ENCODE assay signal across 1 cellular context in the genomic region with DNA sequence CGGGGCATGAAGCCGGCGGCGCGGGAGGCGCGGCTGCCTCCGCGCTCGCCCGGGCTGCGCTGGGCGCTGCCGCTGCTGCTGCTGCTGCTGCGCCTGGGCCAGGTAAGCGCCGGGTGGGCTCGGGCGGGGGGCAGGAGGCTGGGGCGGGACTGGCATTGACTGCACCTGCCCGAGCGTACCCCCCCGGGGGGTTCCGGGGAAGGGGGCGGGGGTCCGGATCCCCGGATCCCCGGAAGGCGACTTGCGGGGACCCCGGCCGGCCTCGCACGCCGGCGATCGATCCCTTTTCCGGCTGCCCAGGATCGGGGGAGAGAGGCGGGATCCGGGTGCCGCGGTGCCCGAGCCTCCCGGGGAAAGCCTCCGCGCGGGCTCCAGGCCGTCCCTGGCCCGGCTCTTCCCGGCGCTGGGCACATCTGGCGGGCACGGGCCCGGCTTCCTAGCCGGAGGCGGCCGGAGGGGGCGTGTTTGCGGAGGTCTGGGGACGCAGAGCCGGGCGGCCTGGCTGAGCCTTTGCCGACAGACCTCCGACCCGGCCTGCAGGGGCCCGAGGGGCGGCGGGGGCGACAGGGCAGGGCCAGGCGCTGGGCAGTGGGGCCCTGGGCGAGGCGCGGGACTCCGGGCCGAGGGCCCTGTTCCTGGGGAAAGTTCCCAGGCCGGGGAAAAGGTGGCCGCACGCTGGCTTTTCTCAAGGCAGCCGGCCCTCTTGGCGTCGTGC.
A peak's percentile ranks its signal among the peaks of the same experiment; 100 is the strongest.
TF ChIP-seq lines count a peak whose summit lies in the region.

No MANE protein-coding gene starts in this region.

TF ChIP-seq in K562, 482 proteins besides CTCF, POLR2A, EP300 and RAD21 (continued from another document and continues in another):
- TF ChIP-seq, protein P1, sequence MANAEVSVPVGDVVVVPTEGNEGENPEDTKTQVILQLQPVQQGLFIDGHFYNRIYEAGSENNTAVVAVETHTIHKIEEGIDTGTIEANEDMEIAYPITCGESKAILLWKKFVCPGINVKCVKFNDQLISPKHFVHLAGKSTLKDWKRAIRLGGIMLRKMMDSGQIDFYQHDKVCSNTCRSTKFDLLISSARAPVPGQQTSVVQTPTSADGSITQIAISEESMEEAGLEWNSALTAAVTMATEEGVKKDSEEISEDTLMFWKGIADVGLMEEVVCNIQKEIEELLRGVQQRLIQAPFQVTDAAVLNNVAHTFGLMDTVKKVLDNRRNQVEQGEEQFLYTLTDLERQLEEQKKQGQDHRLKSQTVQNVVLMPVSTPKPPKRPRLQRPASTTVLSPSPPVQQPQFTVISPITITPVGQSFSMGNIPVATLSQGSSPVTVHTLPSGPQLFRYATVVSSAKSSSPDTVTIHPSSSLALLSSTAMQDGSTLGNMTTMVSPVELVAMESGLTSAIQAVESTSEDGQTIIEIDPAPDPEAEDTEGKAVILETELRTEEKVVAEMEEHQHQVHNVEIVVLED (CRISPR knock-in tag; IDR thresholded peaks at IDR 0.05): no peak
- TF ChIP-seq GTF2A2 (tag; IDR thresholded peaks at IDR 0.05): no peak
- TF ChIP-seq, protein P2, sequence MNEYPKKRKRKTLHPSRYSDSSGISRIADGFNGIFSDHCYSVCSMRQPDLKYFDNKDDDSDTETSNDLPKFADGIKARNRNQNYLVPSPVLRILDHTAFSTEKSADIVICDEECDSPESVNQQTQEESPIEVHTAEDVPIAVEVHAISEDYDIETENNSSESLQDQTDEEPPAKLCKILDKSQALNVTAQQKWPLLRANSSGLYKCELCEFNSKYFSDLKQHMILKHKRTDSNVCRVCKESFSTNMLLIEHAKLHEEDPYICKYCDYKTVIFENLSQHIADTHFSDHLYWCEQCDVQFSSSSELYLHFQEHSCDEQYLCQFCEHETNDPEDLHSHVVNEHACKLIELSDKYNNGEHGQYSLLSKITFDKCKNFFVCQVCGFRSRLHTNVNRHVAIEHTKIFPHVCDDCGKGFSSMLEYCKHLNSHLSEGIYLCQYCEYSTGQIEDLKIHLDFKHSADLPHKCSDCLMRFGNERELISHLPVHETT (CRISPR knock-in tag; conservative IDR thresholded peaks at IDR 0.05 in 1 of 2, IDR thresholded peaks at IDR 0.05 in 1 of 2): 0 out of 4 replicates have a peak, but pooled peaks of 1 of the 2 experiments have one; percentile 25
- no peak for TF ChIP-seq NCOA1 (IDR thresholded peaks at IDR 0.05; ENCODE audit: low read depth)
- no peak for TF ChIP-seq NCOA2 (IDR thresholded peaks at IDR 0.05; ENCODE audit: partially characterized antibody in 2 of 2)
- TF ChIP-seq, protein P3, sequence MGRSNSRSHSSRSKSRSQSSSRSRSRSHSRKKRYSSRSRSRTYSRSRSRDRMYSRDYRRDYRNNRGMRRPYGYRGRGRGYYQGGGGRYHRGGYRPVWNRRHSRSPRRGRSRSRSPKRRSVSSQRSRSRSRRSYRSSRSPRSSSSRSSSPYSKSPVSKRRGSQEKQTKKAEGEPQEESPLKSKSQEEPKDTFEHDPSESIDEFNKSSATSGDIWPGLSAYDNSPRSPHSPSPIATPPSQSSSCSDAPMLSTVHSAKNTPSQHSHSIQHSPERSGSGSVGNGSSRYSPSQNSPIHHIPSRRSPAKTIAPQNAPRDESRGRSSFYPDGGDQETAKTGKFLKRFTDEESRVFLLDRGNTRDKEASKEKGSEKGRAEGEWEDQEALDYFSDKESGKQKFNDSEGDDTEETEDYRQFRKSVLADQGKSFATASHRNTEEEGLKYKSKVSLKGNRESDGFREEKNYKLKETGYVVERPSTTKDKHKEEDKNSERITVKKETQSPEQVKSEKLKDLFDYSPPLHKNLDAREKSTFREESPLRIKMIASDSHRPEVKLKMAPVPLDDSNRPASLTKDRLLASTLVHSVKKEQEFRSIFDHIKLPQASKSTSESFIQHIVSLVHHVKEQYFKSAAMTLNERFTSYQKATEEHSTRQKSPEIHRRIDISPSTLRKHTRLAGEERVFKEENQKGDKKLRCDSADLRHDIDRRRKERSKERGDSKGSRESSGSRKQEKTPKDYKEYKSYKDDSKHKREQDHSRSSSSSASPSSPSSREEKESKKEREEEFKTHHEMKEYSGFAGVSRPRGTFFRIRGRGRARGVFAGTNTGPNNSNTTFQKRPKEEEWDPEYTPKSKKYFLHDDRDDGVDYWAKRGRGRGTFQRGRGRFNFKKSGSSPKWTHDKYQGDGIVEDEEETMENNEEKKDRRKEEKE (IDR thresholded peaks at IDR 0.05; ENCODE audit: borderline replicate concordance in 1 of 2, control insufficient read depth in 1 of 2, low read depth in 2 of 2, low read length in 1 of 2): no peak
- peak; percentile 26 for TF ChIP-seq CHD1 (IDR thresholded peaks at IDR 0.05; ENCODE audit: low read length)
- TF ChIP-seq ZNF124 (CRISPR knock-in tag; IDR thresholded peaks at IDR 0.05): no peak
- TF ChIP-seq KDM1A (IDR thresholded peaks at IDR 0.05): no peak
- TF ChIP-seq, protein P4, sequence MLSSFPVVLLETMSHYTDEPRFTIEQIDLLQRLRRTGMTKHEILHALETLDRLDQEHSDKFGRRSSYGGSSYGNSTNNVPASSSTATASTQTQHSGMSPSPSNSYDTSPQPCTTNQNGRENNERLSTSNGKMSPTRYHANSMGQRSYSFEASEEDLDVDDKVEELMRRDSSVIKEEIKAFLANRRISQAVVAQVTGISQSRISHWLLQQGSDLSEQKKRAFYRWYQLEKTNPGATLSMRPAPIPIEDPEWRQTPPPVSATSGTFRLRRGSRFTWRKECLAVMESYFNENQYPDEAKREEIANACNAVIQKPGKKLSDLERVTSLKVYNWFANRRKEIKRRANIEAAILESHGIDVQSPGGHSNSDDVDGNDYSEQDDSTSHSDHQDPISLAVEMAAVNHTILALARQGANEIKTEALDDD (IDR thresholded peaks at IDR 0.05): no peak
- TF ChIP-seq KDM5B (IDR thresholded peaks at IDR 0.05; ENCODE audit: insufficient replicate concordance, low read depth, low read length): peak; percentile 10
- no peak for TF ChIP-seq EGR1 (conservative IDR thresholded peaks at IDR 0.05)
- 0 out of 2 replicates have a peak, but pooled peaks have one; percentile 11 for TF ChIP-seq GABPB1 (CRISPR knock-in tag; IDR thresholded peaks at IDR 0.05)
- no peak for TF ChIP-seq ZC3H11A (IDR thresholded peaks at IDR 0.05; ENCODE audit: low read depth, low read length)
- TF ChIP-seq, protein P5, sequence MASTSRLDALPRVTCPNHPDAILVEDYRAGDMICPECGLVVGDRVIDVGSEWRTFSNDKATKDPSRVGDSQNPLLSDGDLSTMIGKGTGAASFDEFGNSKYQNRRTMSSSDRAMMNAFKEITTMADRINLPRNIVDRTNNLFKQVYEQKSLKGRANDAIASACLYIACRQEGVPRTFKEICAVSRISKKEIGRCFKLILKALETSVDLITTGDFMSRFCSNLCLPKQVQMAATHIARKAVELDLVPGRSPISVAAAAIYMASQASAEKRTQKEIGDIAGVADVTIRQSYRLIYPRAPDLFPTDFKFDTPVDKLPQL (IDR thresholded peaks at IDR 0.05; ENCODE audit: extremely low read depth, insufficient read length): no peak
- TF ChIP-seq, protein P6, sequence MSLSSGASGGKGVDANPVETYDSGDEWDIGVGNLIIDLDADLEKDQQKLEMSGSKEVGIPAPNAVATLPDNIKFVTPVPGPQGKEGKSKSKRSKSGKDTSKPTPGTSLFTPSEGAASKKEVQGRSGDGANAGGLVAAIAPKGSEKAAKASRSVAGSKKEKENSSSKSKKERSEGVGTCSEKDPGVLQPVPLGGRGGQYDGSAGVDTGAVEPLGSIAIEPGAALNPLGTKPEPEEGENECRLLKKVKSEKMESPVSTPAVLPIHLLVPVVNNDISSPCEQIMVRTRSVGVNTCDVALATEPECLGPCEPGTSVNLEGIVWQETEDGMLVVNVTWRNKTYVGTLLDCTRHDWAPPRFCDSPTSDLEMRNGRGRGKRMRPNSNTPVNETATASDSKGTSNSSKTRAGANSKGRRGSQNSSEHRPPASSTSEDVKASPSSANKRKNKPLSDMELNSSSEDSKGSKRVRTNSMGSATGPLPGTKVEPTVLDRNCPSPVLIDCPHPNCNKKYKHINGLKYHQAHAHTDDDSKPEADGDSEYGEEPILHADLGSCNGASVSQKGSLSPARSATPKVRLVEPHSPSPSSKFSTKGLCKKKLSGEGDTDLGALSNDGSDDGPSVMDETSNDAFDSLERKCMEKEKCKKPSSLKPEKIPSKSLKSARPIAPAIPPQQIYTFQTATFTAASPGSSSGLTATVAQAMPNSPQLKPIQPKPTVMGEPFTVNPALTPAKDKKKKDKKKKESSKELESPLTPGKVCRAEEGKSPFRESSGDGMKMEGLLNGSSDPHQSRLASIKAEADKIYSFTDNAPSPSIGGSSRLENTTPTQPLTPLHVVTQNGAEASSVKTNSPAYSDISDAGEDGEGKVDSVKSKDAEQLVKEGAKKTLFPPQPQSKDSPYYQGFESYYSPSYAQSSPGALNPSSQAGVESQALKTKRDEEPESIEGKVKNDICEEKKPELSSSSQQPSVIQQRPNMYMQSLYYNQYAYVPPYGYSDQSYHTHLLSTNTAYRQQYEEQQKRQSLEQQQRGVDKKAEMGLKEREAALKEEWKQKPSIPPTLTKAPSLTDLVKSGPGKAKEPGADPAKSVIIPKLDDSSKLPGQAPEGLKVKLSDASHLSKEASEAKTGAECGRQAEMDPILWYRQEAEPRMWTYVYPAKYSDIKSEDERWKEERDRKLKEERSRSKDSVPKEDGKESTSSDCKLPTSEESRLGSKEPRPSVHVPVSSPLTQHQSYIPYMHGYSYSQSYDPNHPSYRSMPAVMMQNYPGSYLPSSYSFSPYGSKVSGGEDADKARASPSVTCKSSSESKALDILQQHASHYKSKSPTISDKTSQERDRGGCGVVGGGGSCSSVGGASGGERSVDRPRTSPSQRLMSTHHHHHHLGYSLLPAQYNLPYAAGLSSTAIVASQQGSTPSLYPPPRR (CRISPR knock-in tag; IDR thresholded peaks at IDR 0.05; ENCODE audit: borderline replicate concordance): no peak
- no peak for TF ChIP-seq RB1 (IDR thresholded peaks at IDR 0.05; ENCODE audit: low read depth)
- peak; percentile 15 for TF ChIP-seq PCBP2 (IDR thresholded peaks at IDR 0.05; ENCODE audit: low read depth, low read length, poor library complexity, severe bottlenecking)
- TF ChIP-seq, protein P7, sequence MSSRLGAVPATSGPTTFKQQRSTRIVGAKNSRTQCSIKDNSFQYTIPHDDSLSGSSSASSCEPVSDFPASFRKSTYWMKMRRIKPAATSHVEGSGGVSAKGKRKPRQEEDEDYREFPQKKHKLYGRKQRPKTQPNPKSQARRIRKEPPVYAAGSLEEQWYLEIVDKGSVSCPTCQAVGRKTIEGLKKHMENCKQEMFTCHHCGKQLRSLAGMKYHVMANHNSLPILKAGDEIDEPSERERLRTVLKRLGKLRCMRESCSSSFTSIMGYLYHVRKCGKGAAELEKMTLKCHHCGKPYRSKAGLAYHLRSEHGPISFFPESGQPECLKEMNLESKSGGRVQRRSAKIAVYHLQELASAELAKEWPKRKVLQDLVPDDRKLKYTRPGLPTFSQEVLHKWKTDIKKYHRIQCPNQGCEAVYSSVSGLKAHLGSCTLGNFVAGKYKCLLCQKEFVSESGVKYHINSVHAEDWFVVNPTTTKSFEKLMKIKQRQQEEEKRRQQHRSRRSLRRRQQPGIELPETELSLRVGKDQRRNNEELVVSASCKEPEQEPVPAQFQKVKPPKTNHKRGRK (tag; IDR thresholded peaks at IDR 0.05): no peak
- no peak for TF ChIP-seq LARP7 (IDR thresholded peaks at IDR 0.05)
- no peak for TF ChIP-seq POU5F1 (IDR thresholded peaks at IDR 0.05; ENCODE audit: borderline replicate concordance, low read depth, low read length, partially characterized antibody)
- TF ChIP-seq, protein P8, sequence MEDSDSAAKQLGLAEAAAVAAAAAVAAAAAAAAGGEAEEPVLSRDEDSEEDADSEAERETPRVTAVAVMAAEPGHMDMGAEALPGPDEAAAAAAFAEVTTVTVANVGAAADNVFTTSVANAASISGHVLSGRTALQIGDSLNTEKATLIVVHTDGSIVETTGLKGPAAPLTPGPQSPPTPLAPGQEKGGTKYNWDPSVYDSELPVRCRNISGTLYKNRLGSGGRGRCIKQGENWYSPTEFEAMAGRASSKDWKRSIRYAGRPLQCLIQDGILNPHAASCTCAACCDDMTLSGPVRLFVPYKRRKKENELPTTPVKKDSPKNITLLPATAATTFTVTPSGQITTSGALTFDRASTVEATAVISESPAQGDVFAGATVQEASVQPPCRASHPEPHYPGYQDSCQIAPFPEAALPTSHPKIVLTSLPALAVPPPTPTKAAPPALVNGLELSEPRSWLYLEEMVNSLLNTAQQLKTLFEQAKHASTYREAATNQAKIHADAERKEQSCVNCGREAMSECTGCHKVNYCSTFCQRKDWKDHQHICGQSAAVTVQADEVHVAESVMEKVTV (CRISPR knock-in tag; IDR thresholded peaks at IDR 0.05): no peak
- TF ChIP-seq ZNF384 (IDR thresholded peaks at IDR 0.05; ENCODE audit: low read depth, low read length): no peak
- TF ChIP-seq TRIM28 (IDR thresholded peaks at IDR 0.05): no peak
- no peak for TF ChIP-seq NFATC3 (IDR thresholded peaks at IDR 0.05)
- no peak for TF ChIP-seq ZSCAN32 (CRISPR knock-in tag; IDR thresholded peaks at IDR 0.05)
- no peak for TF ChIP-seq PHTF2 (CRISPR knock-in tag; IDR thresholded peaks at IDR 0.05)
- TF ChIP-seq, protein P9, sequence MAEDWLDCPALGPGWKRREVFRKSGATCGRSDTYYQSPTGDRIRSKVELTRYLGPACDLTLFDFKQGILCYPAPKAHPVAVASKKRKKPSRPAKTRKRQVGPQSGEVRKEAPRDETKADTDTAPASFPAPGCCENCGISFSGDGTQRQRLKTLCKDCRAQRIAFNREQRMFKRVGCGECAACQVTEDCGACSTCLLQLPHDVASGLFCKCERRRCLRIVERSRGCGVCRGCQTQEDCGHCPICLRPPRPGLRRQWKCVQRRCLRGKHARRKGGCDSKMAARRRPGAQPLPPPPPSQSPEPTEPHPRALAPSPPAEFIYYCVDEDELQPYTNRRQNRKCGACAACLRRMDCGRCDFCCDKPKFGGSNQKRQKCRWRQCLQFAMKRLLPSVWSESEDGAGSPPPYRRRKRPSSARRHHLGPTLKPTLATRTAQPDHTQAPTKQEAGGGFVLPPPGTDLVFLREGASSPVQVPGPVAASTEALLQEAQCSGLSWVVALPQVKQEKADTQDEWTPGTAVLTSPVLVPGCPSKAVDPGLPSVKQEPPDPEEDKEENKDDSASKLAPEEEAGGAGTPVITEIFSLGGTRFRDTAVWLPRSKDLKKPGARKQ (CRISPR knock-in tag; IDR thresholded peaks at IDR 0.05): no peak
- no peak for TF ChIP-seq HDAC6 (IDR thresholded peaks at IDR 0.05; ENCODE audit: low read depth, low read length)
- TF ChIP-seq, protein P10, sequence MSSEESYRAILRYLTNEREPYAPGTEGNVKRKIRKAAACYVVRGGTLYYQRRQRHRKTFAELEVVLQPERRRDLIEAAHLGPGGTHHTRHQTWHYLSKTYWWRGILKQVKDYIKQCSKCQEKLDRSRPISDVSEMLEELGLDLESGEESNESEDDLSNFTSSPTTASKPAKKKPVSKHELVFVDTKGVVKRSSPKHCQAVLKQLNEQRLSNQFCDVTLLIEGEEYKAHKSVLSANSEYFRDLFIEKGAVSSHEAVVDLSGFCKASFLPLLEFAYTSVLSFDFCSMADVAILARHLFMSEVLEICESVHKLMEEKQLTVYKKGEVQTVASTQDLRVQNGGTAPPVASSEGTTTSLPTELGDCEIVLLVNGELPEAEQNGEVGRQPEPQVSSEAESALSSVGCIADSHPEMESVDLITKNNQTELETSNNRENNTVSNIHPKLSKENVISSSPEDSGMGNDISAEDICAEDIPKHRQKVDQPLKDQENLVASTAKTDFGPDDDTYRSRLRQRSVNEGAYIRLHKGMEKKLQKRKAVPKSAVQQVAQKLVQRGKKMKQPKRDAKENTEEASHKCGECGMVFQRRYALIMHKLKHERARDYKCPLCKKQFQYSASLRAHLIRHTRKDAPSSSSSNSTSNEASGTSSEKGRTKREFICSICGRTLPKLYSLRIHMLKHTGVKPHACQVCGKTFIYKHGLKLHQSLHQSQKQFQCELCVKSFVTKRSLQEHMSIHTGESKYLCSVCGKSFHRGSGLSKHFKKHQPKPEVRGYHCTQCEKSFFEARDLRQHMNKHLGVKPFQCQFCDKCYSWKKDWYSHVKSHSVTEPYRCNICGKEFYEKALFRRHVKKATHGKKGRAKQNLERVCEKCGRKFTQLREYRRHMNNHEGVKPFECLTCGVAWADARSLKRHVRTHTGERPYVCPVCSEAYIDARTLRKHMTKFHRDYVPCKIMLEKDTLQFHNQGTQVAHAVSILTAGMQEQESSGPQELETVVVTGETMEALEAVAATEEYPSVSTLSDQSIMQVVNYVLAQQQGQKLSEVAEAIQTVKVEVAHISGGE (CRISPR knock-in tag; IDR thresholded peaks at IDR 0.05): 0 out of 6 replicates have a peak, but pooled peaks of 1 of the 3 experiments have one; percentile 27
- no peak for TF ChIP-seq ASH1L (IDR thresholded peaks at IDR 0.05; ENCODE audit: borderline replicate concordance, low read depth, partially characterized antibody)
